Comparison of ENCODE assay signal across 8 cellular contexts in genomic region chrX:132612990-132613564, GRCh38.
DNase-seq lines count a peak whose midpoint lies in the region; ATAC-seq and TF ChIP-seq lines count a peak whose summit lies in the region.

No MANE protein-coding gene starts in this region.

- DNase-seq in ELR (ENCODE audit: low read depth) (peak; percentile 2), Right ventricle myocardium superior (peak; percentile 54), sciatic nerve (ENCODE audit: low spot score) (peak; percentile 70), NCI-H187 treated with DMSO at 0.1 percent for 48 hours (lab: John Stamatoyannopoulos, UW) (no peak), HPDE6-E6E7 (ENCODE audit: extremely low spot score) (no peak)
- DNase-seq in activated effector memory CD4-positive, alpha-beta T cell treated with Interleukin-2 at 50 U/mL for 16 hours: peak; percentile 5

- no peaks in the 10 kb centered on the region for H3K4me1 ChIP-seq in OCI-LY1 (ENCODE audit: insufficient read depth, low read length, severe bottlenecking)

- no peak overlapping the region for H2AFZ ChIP-seq in OCI-LY1 (ENCODE audit: low read length)

- intact Hi-C loops in Right ventricle myocardium superior (cut with DNase I): no loop called here
- intact Hi-C loops in sciatic nerve (cut with DNase I): no loop called here

- no peak overlapping the region for H3K4me3 ChIP-seq in OCI-LY1 (ENCODE audit: low read depth, low read length, poor library complexity, severe bottlenecking)

- no peaks in the 10 kb centered on the region for H3K79me2 ChIP-seq in OCI-LY1 (ENCODE audit: insufficient read depth, low read length)

- H3F3A ChIP-seq in OCI-LY1 (ENCODE audit: insufficient read depth, low read length): no peaks in the 10 kb centered on the region

- peak; percentile 54 for ATAC-seq in HG02571 (IDR thresholded peaks at IDR 0.05; ENCODE audit: unreplicated experiment)
- no peak for ATAC-seq in Right ventricle myocardium superior (ENCODE audit: poor library complexity)
- ATAC-seq in sciatic nerve: peak; percentile 73

- TF ChIP-seq CTCF in OCI-LY1 (IDR thresholded peaks at IDR 0.05; ENCODE audit: low read length): peak; percentile 70

- no peaks in the 10 kb centered on the region for H3K9me3 ChIP-seq in OCI-LY1 (ENCODE audit: low read length)

- H3K27me3 ChIP-seq in OCI-LY1 (ENCODE audit: insufficient read depth, low read length): no peaks in the 10 kb centered on the region

- H3K9ac ChIP-seq in OCI-LY1 (ENCODE audit: low read length): no peak overlapping the region

- H3K27ac ChIP-seq in OCI-LY1 (ENCODE audit: low read depth, low read length, poor library complexity, severe bottlenecking): no peak overlapping the region

- H3K4me2 ChIP-seq in OCI-LY1 (ENCODE audit: low read length): no peak overlapping the region

- no peaks in the 10 kb centered on the region for H3K36me3 ChIP-seq in OCI-LY1 (ENCODE audit: insufficient read depth, low read length)

- H3K9me2 ChIP-seq in OCI-LY1 (ENCODE audit: low read depth, low read length): no peaks in the 10 kb centered on the region

- no peaks in the 10 kb centered on the region for H4K20me1 ChIP-seq in OCI-LY1 (ENCODE audit: insufficient read depth, low read length)

Comparison
In these comparisons a context has a peak if more than half of its experiments do, and no peak if none do; other contexts are left out.
1. DNase-seq: peak in ELR (single experiment), activated effector memory CD4-positive, alpha-beta T cell treated with Interleukin-2 at 50 U/mL for 16 hours (single experiment), Right ventricle myocardium superior (single experiment) and sciatic nerve (single experiment); none in NCI-H187 treated with DMSO at 0.1 percent for 48 hours (single experiment) and HPDE6-E6E7 (single experiment).